8 cellular contexts compared by ENCODE assay signal in genomic region chr3:124761250-124761796, GRCh38. TPM values are rescaled to one million over a fixed set of nuclear protein-coding genes. Genes with fewer than 3 reads are reported as not detected.
A peak's percentile ranks its signal among the peaks of the same experiment; 100 is the strongest.
DNase-seq lines count a peak whose midpoint lies in the region; ATAC-seq and TF ChIP-seq lines count a peak whose summit lies in the region.

No MANE protein-coding gene starts in this region.

- no peak overlapping the region for H3K4me3 ChIP-seq in uterus

- peak; percentile 55 for ATAC-seq in GM18505 (IDR thresholded peaks at IDR 0.05; ENCODE audit: unreplicated experiment)

- H3K36me3 ChIP-seq in uterus = no peaks in the 10 kb centered on the region

- H3K27ac ChIP-seq in uterus = peak overlapping the region; percentile 51 to 68

- intact Hi-C loops in cardiac septum (cut with DNase I) = loop anchor here (1.0 to 10.0 kb wide), 2 partner anchors 140 to 403 kb away; no protein-coding TSS in a partner anchor
- intact Hi-C loops in uterus (cut with DNase I; ENCODE audit: low total_unique reads) = loop anchor here (5.0 kb wide), 1 partner anchor 141 kb away; no protein-coding TSS in a partner anchor

- no peaks in the 10 kb centered on the region for H3K27me3 ChIP-seq in uterus

- TF ChIP-seq POLR2A in GM18505 (IDR thresholded peaks at IDR 0.05; ENCODE audit: borderline replicate concordance, extremely low read depth, insufficient read depth, insufficient read length) (no peak), uterus (IDR thresholded peaks at IDR 0.05) (no peak)

- H3K9me3 ChIP-seq in uterus = no peaks in the 10 kb centered on the region

- H3K4me1 ChIP-seq in uterus = no peaks in the 10 kb centered on the region

- peak; percentile 59 for DNase-seq in 8988T
- DNase-seq in NCI-H1105 treated with DMSO at 0.1 percent for 48 hours (lab: John Stamatoyannopoulos, UW) = peak; percentile 78
- peak; percentile 60 for DNase-seq in T follicular helper cell (ENCODE audit: low read depth)
- DNase-seq in activated naive CD8-positive, alpha-beta T cell treated with anti-CD3 and anti-CD28 coated beads, Interleukin-2, amount 50 U/mL, for 16 hours (ENCODE audit: low read depth, low spot score) = peak; percentile 51
- peak; percentile 88 for DNase-seq in cardiac septum (ENCODE audit: low spot score)
- peak; percentile 29 for DNase-seq in pulmonary artery endothelial cell (ENCODE audit: low read depth, low spot score)
- DNase-seq in uterus = peak; percentile 92 to 93

- peak; percentile 94 to 97 (median 96) for TF ChIP-seq CTCF in uterus (IDR thresholded peaks at IDR 0.05)

RNA-seq across cellular contexts. Expression of gene UMPS, which starts 31.1 kb away (rescaled TPM):
- total RNA-seq in cardiac septum (13.5 TPM), pulmonary artery endothelial cell (37.3 and 52.5 TPM in 2 replicates), uterus (10 to 100 TPM in 3 of 4 donors, 1 to 10 TPM in 1; 5.4 to 54.8 (median 19.9) TPM)

Comparison
In these comparisons a context has a peak if more than half of its experiments do, and no peak if none do; other contexts are left out.
1. DNase-seq: peak in every context shown above with its lines; median percentile 92 in uterus; 88 in cardiac septum; 78 in NCI-H1105 treated with DMSO at 0.1 percent for 48 hours; 60 in T follicular helper cell; 59 in 8988T; 51 in activated naive CD8-positive, alpha-beta T cell treated with anti-CD3 and anti-CD28 coated beads, Interleukin-2, amount 50 U/mL, for 16 hours; 29 in pulmonary artery endothelial cell.